In the genomic region with DNA sequence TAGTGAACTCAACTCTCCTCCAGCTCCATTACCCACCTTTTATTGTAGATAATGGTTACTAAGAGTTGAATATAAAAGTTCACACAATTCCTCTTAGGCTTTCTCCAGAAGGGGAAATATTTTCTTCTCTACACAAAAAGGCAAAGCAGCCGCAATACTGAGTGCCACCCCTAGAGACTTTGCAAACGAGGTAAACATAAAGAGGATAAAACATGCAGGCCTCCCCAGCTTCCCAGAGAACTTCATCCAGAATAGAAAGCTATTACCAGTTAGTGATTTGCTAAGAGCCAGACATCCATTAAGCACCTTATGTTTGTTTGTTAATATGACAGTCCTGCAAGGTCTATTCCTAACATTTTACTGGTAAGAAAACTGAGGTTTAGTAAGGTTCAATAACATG, we compare ENCODE assay signal across 1 cellular context.
TF ChIP-seq lines count a peak whose summit lies in the region.

No MANE protein-coding gene starts in this region.

TF ChIP-seq in H1, 55 proteins besides CTCF, POLR2A, EP300 and RAD21:
- TF ChIP-seq CHD2 (IDR thresholded peaks at IDR 0.05; ENCODE audit: low read length) (no peak), SUZ12 (IDR thresholded peaks at IDR 0.05; ENCODE audit: low read length) (no peak), CBX8 (IDR thresholded peaks at IDR 0.05; ENCODE audit: borderline replicate concordance, low read depth, low read length) (no peak)
